In the genomic region with DNA sequence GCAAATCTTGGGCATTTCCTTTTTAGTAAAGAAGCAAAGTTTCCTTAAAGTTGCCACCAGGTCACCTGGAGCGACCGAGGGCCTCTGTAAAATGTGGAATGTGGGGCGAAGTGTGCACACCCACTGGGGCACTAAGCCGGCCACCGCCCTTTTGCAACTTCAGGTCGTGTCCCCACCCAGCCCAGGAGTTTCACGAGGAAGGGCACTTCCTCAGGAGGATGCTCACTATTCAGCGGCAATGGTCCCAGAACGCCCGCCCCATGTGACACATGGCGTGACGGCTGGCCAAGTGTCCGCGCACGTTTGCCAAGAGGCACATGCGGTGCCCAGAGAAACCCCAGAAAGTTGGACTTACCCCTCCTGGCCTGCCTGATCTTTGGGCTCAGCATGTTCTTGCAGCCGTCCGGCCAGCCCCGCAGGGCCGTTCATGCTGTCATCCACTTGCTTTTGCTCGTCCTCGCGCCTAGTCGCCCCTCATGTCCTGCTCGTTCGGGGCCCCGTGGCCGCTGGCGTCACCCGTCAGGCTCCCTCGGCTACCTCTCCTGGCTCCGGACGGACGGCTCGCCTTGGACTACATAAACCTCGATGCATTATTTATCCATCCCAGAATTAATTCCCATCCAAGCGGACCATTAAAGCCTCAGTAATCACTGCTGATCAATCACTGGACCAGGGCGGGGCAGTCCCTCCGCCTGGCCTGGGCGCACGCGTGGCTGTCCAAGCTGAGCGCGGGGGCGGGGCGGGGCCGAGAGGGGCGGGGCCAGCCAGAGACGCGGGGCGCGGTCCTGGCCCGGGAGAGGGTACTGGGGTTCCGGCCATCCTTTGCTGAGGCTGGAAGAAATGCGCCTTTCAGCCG, we compare ENCODE assay signal across 8 cellular contexts. TPM values are rescaled to one million over a fixed set of nuclear protein-coding genes. Genes with fewer than 3 reads are reported as not detected.
A peak's percentile ranks its signal among the peaks of the same experiment; 100 is the strongest.
DNase-seq lines count a peak whose midpoint lies in the region; ATAC-seq, FAIRE-seq and TF ChIP-seq lines count a peak whose summit lies in the region.

A gene with protein sequence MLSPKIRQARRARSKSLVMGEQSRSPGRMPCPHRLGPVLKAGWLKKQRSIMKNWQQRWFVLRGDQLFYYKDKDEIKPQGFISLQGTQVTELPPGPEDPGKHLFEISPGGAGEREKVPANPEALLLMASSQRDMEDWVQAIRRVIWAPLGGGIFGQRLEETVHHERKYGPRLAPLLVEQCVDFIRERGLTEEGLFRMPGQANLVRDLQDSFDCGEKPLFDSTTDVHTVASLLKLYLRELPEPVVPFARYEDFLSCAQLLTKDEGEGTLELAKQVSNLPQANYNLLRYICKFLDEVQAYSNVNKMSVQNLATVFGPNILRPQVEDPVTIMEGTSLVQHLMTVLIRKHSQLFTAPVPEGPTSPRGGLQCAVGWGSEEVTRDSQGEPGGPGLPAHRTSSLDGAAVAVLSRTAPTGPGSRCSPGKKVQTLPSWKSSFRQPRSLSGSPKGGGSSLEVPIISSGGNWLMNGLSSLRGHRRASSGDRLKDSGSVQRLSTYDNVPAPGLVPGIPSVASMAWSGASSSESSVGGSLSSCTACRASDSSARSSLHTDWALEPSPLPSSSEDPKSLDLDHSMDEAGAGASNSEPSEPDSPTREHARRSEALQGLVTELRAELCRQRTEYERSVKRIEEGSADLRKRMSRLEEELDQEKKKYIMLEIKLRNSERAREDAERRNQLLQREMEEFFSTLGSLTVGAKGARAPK (minus strand): TSS at position 666 of the 856 bp plus-strand sequence. CDS start 277 bp downstream, at position 389.

- peak; percentile 57 for ATAC-seq in HG02759 (IDR thresholded peaks at IDR 0.05; ENCODE audit: unreplicated experiment)
- ATAC-seq in right cardiac atrium, result peak; percentile 92
- peak; percentile 71 to 85 (median 80) for ATAC-seq in psoas muscle
- ATAC-seq in HG02852 (IDR thresholded peaks at IDR 0.05; ENCODE audit: unreplicated experiment), result no peak

- peak; percentile 55 for DNase-seq in D721Med (ENCODE audit: insufficient read length, low spot score)
- DNase-seq in ascending aorta (ENCODE audit: low spot score in 2 of 2), result peak; percentile 30 to 76
- peak; percentile 61 to 87 (median 85) for DNase-seq in right cardiac atrium
- DNase-seq in psoas muscle, result peak; percentile 74 to 76
- no peak for DNase-seq in NAMALWA (ENCODE audit: low spot score)
- DNase-seq in DMS79 (lab: John Stamatoyannopoulos, UW), result no peak

- peak within 1 kb of the TSS in 1 of 2 donors; percentile 67 for H3K27ac ChIP-seq in ascending aorta
- no peak within 1 kb of the TSS for H3K27ac ChIP-seq in right cardiac atrium (ENCODE audit: low read length)
- no peak within 1 kb of the TSS for H3K27ac ChIP-seq in psoas muscle

- H3K27me3 ChIP-seq in ascending aorta (no peaks in the 10 kb centered on the region), right cardiac atrium (ENCODE audit: control insufficient read depth, insufficient read depth) (no peaks in the 10 kb centered on the region), psoas muscle (ENCODE audit: insufficient read depth in 3 of 3, low read length in 2 of 3) (peaks cover 0 to 21% (median 0%) of the 10 kb centered on the region in 3 donors)

- FAIRE-seq in D721Med (lab: Jason Lieb, UNC), result no peak

- TF ChIP-seq CTCF in D721Med (IDR thresholded peaks at IDR 0.05; ENCODE audit: insufficient read depth, missing control alignments), result no peak
- TF ChIP-seq CTCF in ascending aorta (IDR thresholded peaks at IDR 0.05), result no peak
- no peak for TF ChIP-seq CTCF in psoas muscle (IDR thresholded peaks at IDR 0.05)

- peak within 1 kb of the TSS; percentile 46 to 65 for H3K4me3 ChIP-seq in ascending aorta
- H3K4me3 ChIP-seq in right cardiac atrium (ENCODE audit: low read length), result peak within 1 kb of the TSS; percentile 30
- H3K4me3 ChIP-seq in psoas muscle, result peak within 1 kb of the TSS; percentile 56

- 10% methylated on average over 56 of the region's 56 CpGs for WGBS in right cardiac atrium
- 4 to 6% (median 5%) methylated on average over 56 of the region's 56 CpGs for WGBS in psoas muscle, 3 donors

- H3K9me3 ChIP-seq in ascending aorta (no peaks in the 10 kb centered on the region), right cardiac atrium (ENCODE audit: control insufficient read depth, low read length) (no peaks in the 10 kb centered on the region), psoas muscle (no peaks in the 10 kb centered on the region)

- H3K36me3 ChIP-seq in ascending aorta (no peaks in the 10 kb centered on the region), psoas muscle (ENCODE audit: insufficient read depth in 1 of 2, low read depth in 1 of 2) (no peaks in the 10 kb centered on the region)

- intact Hi-C loops in ascending aorta (cut with DNase I) (no loop called here), right cardiac atrium (cut with DNase I) (no loop called here), psoas muscle (cut with DNase I) (no loop called here)

- H3K4me1 ChIP-seq in ascending aorta (peaks cover 8 to 9% of the 10 kb centered on the region in 2 donors), right cardiac atrium (ENCODE audit: control insufficient read depth, insufficient read depth, low read length) (peaks cover 4% of the 10 kb centered on the region), psoas muscle (no peaks in the 10 kb centered on the region)

RNA-seq across cellular contexts. Expression of the gene that starts here (rescaled TPM):
- total RNA-seq in ascending aorta (2.0 TPM), right cardiac atrium (1 to 10 TPM; 3.1 to 6.5 (median 5.6) TPM), psoas muscle (1 to 10 TPM; 1.3 to 2.9 (median 1.7) TPM)
- polyA plus RNA-seq in right cardiac atrium (1.4 TPM), psoas muscle (1 to 10 TPM in 1 of 3 donors, under 1 TPM in 2; 0.46 to 2.4 (median 0.67) TPM)

Comparison
In these comparisons a context has a peak if more than half of its experiments do, and no peak if none do; other contexts are left out.
1. DNase-seq: peak in D721Med (single experiment), ascending aorta (2 of 2), right cardiac atrium (3 of 3) and psoas muscle (2 of 2); none in NAMALWA (single experiment) and DMS79 (single experiment).
2. Peak in every context shown above with its lines, with median percentiles within 50 percentile points of each other: H3K4me3 ChIP-seq.